In genomic region chr16:78596996-78597422, GRCh38 we compare ENCODE assay signal across 1 cellular context.
TF ChIP-seq lines count a peak whose summit lies in the region.

No MANE protein-coding gene starts in this region.

TF ChIP-seq in HepG2, 621 proteins besides CTCF, POLR2A, EP300 and RAD21 (continued from another document and continues in another):
- peak; percentile 94 for TF ChIP-seq ZNF644 (CRISPR knock-in tag; IDR thresholded peaks at IDR 0.05; ENCODE audit: low read depth)
- no peak for TF ChIP-seq MIER3 (CRISPR knock-in tag; IDR thresholded peaks at IDR 0.05; ENCODE audit: borderline replicate concordance)
- no peak for TF ChIP-seq NPAS2 (CRISPR knock-in tag; IDR thresholded peaks at IDR 0.05; ENCODE audit: borderline replicate concordance)
- TF ChIP-seq SCMH1 (CRISPR knock-in tag; IDR thresholded peaks at IDR 0.05; ENCODE audit: borderline replicate concordance): no peak
- TF ChIP-seq, protein P1, sequence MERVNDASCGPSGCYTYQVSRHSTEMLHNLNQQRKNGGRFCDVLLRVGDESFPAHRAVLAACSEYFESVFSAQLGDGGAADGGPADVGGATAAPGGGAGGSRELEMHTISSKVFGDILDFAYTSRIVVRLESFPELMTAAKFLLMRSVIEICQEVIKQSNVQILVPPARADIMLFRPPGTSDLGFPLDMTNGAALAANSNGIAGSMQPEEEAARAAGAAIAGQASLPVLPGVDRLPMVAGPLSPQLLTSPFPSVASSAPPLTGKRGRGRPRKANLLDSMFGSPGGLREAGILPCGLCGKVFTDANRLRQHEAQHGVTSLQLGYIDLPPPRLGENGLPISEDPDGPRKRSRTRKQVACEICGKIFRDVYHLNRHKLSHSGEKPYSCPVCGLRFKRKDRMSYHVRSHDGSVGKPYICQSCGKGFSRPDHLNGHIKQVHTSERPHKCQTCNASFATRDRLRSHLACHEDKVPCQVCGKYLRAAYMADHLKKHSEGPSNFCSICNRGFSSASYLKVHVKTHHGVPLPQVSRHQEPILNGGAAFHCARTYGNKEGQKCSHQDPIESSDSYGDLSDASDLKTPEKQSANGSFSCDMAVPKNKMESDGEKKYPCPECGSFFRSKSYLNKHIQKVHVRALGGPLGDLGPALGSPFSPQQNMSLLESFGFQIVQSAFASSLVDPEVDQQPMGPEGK (CRISPR knock-in tag; IDR thresholded peaks at IDR 0.05): 0 out of 2 replicates have a peak, but pooled peaks have one; percentile 23
- peak; percentile 85 for TF ChIP-seq ZMYM4 (CRISPR knock-in tag; IDR thresholded peaks at IDR 0.05)
- TF ChIP-seq ZBTB42 (CRISPR knock-in tag; IDR thresholded peaks at IDR 0.05): no peak
- 0 out of 2 replicates have a peak, but pooled peaks have one; percentile 39 for TF ChIP-seq IRX3 (CRISPR knock-in tag; IDR thresholded peaks at IDR 0.05; ENCODE audit: borderline replicate concordance, low read depth)
- no peak for TF ChIP-seq LCORL (IDR thresholded peaks at IDR 0.05)
- peak; percentile 68; the same call in 1 of the 2 replicates for TF ChIP-seq LCORL (CRISPR knock-in tag; IDR thresholded peaks at IDR 0.05)
- TF ChIP-seq, protein P2, sequence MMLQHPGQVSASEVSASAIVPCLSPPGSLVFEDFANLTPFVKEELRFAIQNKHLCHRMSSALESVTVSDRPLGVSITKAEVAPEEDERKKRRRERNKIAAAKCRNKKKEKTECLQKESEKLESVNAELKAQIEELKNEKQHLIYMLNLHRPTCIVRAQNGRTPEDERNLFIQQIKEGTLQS (CRISPR knock-in tag; IDR thresholded peaks at IDR 0.05): no peak
- TF ChIP-seq DPF2 (CRISPR knock-in tag; IDR thresholded peaks at IDR 0.05; ENCODE audit: borderline replicate concordance, low read depth): peak; percentile 92
- TF ChIP-seq ZNF83 (CRISPR knock-in tag; IDR thresholded peaks at IDR 0.05; ENCODE audit: borderline replicate concordance): no peak
- no peak for TF ChIP-seq SRF (IDR thresholded peaks at IDR 0.05; ENCODE audit: low read depth, low read length)
- TF ChIP-seq ZHX2 (IDR thresholded peaks at IDR 0.05; ENCODE audit: low read depth): no peak
- TF ChIP-seq ZHX2 (CRISPR knock-in tag; IDR thresholded peaks at IDR 0.05; ENCODE audit: borderline replicate concordance): no peak
- TF ChIP-seq ADNP (CRISPR knock-in tag; IDR thresholded peaks at IDR 0.05): no peak
- TF ChIP-seq, protein P3, sequence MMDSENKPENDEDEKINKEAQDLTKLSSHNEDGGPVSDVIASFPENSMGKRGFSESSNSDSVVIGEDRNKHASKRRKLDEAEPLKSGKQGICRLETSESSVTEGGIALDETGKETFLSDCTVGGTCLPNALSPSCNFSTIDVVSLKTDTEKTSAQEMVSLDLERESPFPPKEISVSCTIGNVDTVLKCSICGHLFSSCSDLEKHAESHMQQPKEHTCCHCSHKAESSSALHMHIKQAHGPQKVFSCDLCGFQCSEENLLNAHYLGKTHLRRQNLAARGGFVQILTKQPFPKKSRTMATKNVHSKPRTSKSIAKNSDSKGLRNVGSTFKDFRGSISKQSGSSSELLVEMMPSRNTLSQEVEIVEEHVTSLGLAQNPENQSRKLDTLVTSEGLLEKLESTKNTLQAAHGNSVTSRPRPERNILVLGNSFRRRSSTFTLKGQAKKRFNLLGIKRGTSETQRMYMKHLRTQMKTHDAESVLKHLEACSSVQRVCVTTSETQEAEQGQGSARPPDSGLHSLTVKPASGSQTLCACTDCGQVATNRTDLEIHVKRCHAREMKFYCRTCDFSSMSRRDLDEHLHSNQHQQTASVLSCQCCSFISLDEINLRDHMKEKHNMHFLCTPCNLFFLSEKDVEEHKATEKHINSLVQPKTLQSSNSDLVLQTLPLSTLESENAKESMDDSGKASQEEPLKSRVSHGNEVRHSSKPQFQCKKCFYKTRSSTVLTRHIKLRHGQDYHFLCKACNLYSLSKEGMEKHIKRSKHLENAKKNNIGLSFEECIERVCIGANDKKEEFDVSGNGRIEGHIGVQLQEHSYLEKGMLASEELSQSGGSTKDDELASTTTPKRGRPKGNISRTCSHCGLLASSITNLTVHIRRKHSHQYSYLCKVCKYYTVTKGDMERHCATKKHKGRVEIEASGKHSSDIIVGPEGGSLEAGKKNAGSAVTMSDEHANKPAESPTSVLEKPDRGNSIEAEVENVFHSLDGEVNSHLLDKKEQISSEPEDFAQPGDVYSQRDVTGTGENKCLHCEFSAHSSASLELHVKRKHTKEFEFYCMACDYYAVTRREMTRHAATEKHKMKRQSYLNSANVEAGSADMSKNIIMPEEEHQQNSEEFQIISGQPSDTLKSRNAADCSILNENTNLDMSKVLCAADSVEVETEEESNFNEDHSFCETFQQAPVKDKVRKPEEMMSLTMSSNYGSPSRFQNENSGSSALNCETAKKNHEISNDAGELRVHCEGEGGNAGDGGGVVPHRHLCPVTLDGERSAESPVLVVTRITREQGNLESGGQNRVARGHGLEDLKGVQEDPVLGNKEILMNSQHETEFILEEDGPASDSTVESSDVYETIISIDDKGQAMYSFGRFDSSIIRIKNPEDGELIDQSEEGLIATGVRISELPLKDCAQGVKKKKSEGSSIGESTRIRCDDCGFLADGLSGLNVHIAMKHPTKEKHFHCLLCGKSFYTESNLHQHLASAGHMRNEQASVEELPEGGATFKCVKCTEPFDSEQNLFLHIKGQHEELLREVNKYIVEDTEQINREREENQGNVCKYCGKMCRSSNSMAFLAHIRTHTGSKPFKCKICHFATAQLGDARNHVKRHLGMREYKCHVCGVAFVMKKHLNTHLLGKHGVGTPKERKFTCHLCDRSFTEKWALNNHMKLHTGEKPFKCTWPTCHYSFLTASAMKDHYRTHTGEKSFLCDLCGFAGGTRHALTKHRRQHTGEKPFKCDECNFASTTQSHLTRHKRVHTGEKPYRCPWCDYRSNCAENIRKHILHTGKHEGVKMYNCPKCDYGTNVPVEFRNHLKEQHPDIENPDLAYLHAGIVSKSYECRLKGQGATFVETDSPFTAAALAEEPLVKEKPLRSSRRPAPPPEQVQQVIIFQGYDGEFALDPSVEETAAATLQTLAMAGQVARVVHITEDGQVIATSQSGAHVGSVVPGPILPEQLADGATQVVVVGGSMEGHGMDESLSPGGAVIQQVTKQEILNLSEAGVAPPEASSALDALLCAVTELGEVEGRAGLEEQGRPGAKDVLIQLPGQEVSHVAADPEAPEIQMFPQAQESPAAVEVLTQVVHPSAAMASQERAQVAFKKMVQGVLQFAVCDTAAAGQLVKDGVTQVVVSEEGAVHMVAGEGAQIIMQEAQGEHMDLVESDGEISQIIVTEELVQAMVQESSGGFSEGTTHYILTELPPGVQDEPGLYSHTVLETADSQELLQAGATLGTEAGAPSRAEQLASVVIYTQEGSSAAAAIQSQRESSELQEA (CRISPR knock-in tag; IDR thresholded peaks at IDR 0.05; ENCODE audit: not compliant biosample characterization): no peak
- no peak for TF ChIP-seq HCFC1 (IDR thresholded peaks at IDR 0.05; ENCODE audit: low read depth, low read length)
- peak; percentile 30; the same call in 1 of the 2 replicates for TF ChIP-seq ZNF670 (CRISPR knock-in tag; IDR thresholded peaks at IDR 0.05; ENCODE audit: borderline replicate concordance)
- TF ChIP-seq ZNF263 (CRISPR knock-in tag; IDR thresholded peaks at IDR 0.05): no peak
- TF ChIP-seq NR2F2 (IDR thresholded peaks at IDR 0.05; ENCODE audit: borderline replicate concordance, low read depth): peak; percentile 84
- no peak for TF ChIP-seq ZFP1 (CRISPR knock-in tag; IDR thresholded peaks at IDR 0.05)
- TF ChIP-seq ZNF614 (CRISPR knock-in tag; IDR thresholded peaks at IDR 0.05; ENCODE audit: borderline replicate concordance): peak; percentile 62; the same call in 1 of the 2 replicates
- no peak for TF ChIP-seq KDM1A (CRISPR knock-in tag; IDR thresholded peaks at IDR 0.05)
- no peak for TF ChIP-seq ZNF432 (CRISPR knock-in tag; IDR thresholded peaks at IDR 0.05; ENCODE audit: borderline replicate concordance)
- TF ChIP-seq, protein P4, sequence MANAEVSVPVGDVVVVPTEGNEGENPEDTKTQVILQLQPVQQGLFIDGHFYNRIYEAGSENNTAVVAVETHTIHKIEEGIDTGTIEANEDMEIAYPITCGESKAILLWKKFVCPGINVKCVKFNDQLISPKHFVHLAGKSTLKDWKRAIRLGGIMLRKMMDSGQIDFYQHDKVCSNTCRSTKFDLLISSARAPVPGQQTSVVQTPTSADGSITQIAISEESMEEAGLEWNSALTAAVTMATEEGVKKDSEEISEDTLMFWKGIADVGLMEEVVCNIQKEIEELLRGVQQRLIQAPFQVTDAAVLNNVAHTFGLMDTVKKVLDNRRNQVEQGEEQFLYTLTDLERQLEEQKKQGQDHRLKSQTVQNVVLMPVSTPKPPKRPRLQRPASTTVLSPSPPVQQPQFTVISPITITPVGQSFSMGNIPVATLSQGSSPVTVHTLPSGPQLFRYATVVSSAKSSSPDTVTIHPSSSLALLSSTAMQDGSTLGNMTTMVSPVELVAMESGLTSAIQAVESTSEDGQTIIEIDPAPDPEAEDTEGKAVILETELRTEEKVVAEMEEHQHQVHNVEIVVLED (CRISPR knock-in tag; IDR thresholded peaks at IDR 0.05; ENCODE audit: borderline replicate concordance): no peak
- TF ChIP-seq HNF4G (IDR thresholded peaks at IDR 0.05; ENCODE audit: borderline replicate concordance, low read depth, low read length): peak; percentile 94
- peak; percentile 91 for TF ChIP-seq HNF4G (CRISPR knock-in tag; IDR thresholded peaks at IDR 0.05; ENCODE audit: borderline replicate concordance, low read depth)
- no peak for TF ChIP-seq ZNF484 (CRISPR knock-in tag; IDR thresholded peaks at IDR 0.05; ENCODE audit: borderline replicate concordance, low read depth)
- TF ChIP-seq ZBTB10 (CRISPR knock-in tag; IDR thresholded peaks at IDR 0.05; ENCODE audit: borderline replicate concordance): no peak
- TF ChIP-seq BATF2 (CRISPR knock-in tag; IDR thresholded peaks at IDR 0.05): no peak
- TF ChIP-seq ZNF678 (CRISPR knock-in tag; IDR thresholded peaks at IDR 0.05): no peak
- peak; percentile 55 for TF ChIP-seq CEBPG (CRISPR knock-in tag; IDR thresholded peaks at IDR 0.05)
- TF ChIP-seq ZFP36L1 (CRISPR knock-in tag; IDR thresholded peaks at IDR 0.05): no peak
- no peak for TF ChIP-seq TFDP2 (CRISPR knock-in tag; IDR thresholded peaks at IDR 0.05)
